Comparison of ENCODE assay signal across 27 cellular contexts in genomic region chr1:2170211-2170610, GRCh38. TPM values are rescaled to one million over a fixed set of nuclear protein-coding genes. Genes with fewer than 3 reads are reported as not detected.
DNase-seq lines count a peak whose midpoint lies in the region; TF ChIP-seq lines count a peak whose summit lies in the region.
"Had no signal": no experiment of that assay in that cellular context is flagged by ENCODE, and none has a peak within 500 bp of the region (broad histone marks: within the 10 kb centered on the region; RNA-seq: fewer than 3 reads in every experiment).

No MANE protein-coding gene starts in this region.

- no peak for TF ChIP-seq CTCF in nephron progenitor cell (IDR thresholded peaks at IDR 0.05)

- peaks cover 10% of the 10 kb centered on the region for H3K27me3 ChIP-seq in adipocyte (replicated peaks; ENCODE audit: control insufficient read depth, insufficient read depth, low read length)
- H3K27me3 ChIP-seq: right atrium auricular region, spleen had no signal

- peak overlapping the region; percentile 32 for H3K9ac ChIP-seq in adipocyte (ENCODE audit: low read length)

- H3K4me3 Mint-ChIP-seq in nephron progenitor cell, result peak overlapping the region; percentile 1
- H3K4me3 Mint-ChIP-seq: activated naive CD8-positive, alpha-beta T cell treated with anti-CD3 and anti-CD28 coated beads, Interleukin-2, amount 10 ng/mL, durations not matched to agents 7 days and 5 days; CD14-positive monocyte; mesothelial cell of epicardium; naive B cell; T-helper 1 cell treated with Interleukin-12 subunit alpha and Interleukin-12 subunit beta and Interleukin-4 antibody, amounts not matched to agents 30 μg/mL and 1 μg/mL, for 36 hours; type B pancreatic cell had no signal

- H3K27ac Mint-ChIP-seq in nephron progenitor cell, result peak overlapping the region; percentile 9
- H3K27ac Mint-ChIP-seq: activated naive CD8-positive, alpha-beta T cell treated with anti-CD3 and anti-CD28 coated beads, Interleukin-2, amount 10 ng/mL, durations not matched to agents 7 days and 5 days; mesothelial cell of epicardium; T-helper 1 cell treated with Interleukin-12 subunit alpha and Interleukin-12 subunit beta and Interleukin-4 antibody, amounts not matched to agents 30 μg/mL and 1 μg/mL, for 36 hours; type B pancreatic cell had no signal

- H3K4me1 Mint-ChIP-seq in nephron progenitor cell, result peaks cover 22% of the 10 kb centered on the region
- H3K4me1 Mint-ChIP-seq: activated naive CD8-positive, alpha-beta T cell treated with anti-CD3 and anti-CD28 coated beads, Interleukin-2, amount 10 ng/mL, durations not matched to agents 7 days and 5 days had no signal

- H3K4me1 ChIP-seq in adipocyte (ENCODE audit: control insufficient read depth, insufficient read depth, low read length), result peaks cover 15% of the 10 kb centered on the region
- H3K4me1 ChIP-seq: right atrium auricular region had no signal

- no peaks in the 10 kb centered on the region for H3K9me3 Mint-ChIP-seq in nephron progenitor cell
- H3K9me3 Mint-ChIP-seq: activated naive CD8-positive, alpha-beta T cell treated with anti-CD3 and anti-CD28 coated beads, Interleukin-2, amount 10 ng/mL, durations not matched to agents 7 days and 5 days; CD14-positive monocyte; mesothelial cell of epicardium; naive B cell; T-helper 1 cell treated with Interleukin-12 subunit alpha and Interleukin-12 subunit beta and Interleukin-4 antibody, amounts not matched to agents 30 μg/mL and 1 μg/mL, for 36 hours; type B pancreatic cell had no signal

- H3K9me3 ChIP-seq in adipocyte (ENCODE audit: control insufficient read depth, low read length), result no peaks in the 10 kb centered on the region
- H3K9me3 ChIP-seq: right atrium auricular region, spleen had no signal

- no peaks in the 10 kb centered on the region for H3K36me3 ChIP-seq in adipocyte (ENCODE audit: control insufficient read depth, insufficient read depth, low read length, severe bottlenecking)
- H3K36me3 ChIP-seq: right atrium auricular region had no signal

- no peak overlapping the region for H3K4me3 ChIP-seq in adipocyte (ENCODE audit: low read length)
- H3K4me3 ChIP-seq: GM12878, right atrium auricular region, spleen had no signal

- H3K36me3 Mint-ChIP-seq in nephron progenitor cell (ENCODE audit: low read depth), result peaks cover 10% of the 10 kb centered on the region
- H3K36me3 Mint-ChIP-seq: activated naive CD8-positive, alpha-beta T cell treated with anti-CD3 and anti-CD28 coated beads, Interleukin-2, amount 10 ng/mL, durations not matched to agents 7 days and 5 days; type B pancreatic cell had no signal

- DNase-seq in AG20443 (ENCODE audit: low spot score) (peak; percentile 70), M059J (ENCODE audit: low read depth) (peak; percentile 42), adipocyte (ENCODE audit: low read depth) (no peak), nephron progenitor cell (no peak), NCI-H526 (lab: John Stamatoyannopoulos, UW) (no peak), SK-N-DZ (ENCODE audit: low spot score) (no peak), GOT3 (lab: John Stamatoyannopoulos, UW) (no peak), RKO (ENCODE audit: low spot score) (no peak)
- DNase-seq: activated CD4-positive, alpha-beta T cell treated with anti-CD3 and anti-CD28 coated beads for 48 hours; activated gamma-delta T cell; activated naive CD8-positive, alpha-beta T cell treated with anti-CD3 and anti-CD28 coated beads, Interleukin-2, amount 10 ng/mL, durations not matched to agents 7 days and 5 days; activated T-cell treated with anti-CD3 and anti-CD28 coated beads, Interleukin-2, amount 50 U/mL, for 1 hour; dermis blood vessel endothelial cell; DMS79 treated with DMSO at 0.1 percent for 48 hours; naive B cell; NCI-H1105 treated with DMSO at 0.1 percent for 48 hours; NCI-H2029; NCI-H526 treated with DMSO at 0.1 percent for 48 hours; RPMI8226; spleen; stimulated activated CD4-positive, alpha-beta T cell treated with anti-CD3 and anti-CD28 coated beads, Interleukin-2, amount 100 ng/mL, for 48 hours had no signal

- no peaks in the 10 kb centered on the region for H3K27me3 Mint-ChIP-seq in nephron progenitor cell (ENCODE audit: low read depth, poor library complexity)
- H3K27me3 Mint-ChIP-seq: activated naive CD8-positive, alpha-beta T cell treated with anti-CD3 and anti-CD28 coated beads, Interleukin-2, amount 10 ng/mL, durations not matched to agents 7 days and 5 days; naive B cell; type B pancreatic cell had no signal

RNA-seq across cellular contexts. Expression of gene FAAP20, which starts 24.4 kb away (rescaled TPM):
- total RNA-seq in M059J (2014; rRNA removed; shearing (Covaris generic)), result 12.8 and 23.1 TPM in 2 replicates
- 31.2 and 35.3 TPM in 2 replicates for polyA plus RNA-seq in SK-N-DZ (2014; cell fraction: cytosol; rRNA removed)
- 35.9 and 59.0 TPM in 2 replicates for polyA plus RNA-seq in SK-N-DZ (2014; cell fraction: nucleus; rRNA removed)

RNA-seq across cellular contexts. Expression of gene SKI, which starts 57.9 kb away (rescaled TPM):
- total RNA-seq in M059J (2014; rRNA removed; shearing (Covaris generic)), result 3.5 and 13.8 TPM in 2 replicates
- polyA plus RNA-seq in SK-N-DZ (2014; cell fraction: cytosol; rRNA removed), result 2.4 and 3.1 TPM in 2 replicates
- 1.2 and 7.3 TPM in 2 replicates for polyA plus RNA-seq in SK-N-DZ (2014; cell fraction: nucleus; rRNA removed)

Comparison
In these comparisons a context has a peak if more than half of its experiments do, and no peak if none do; other contexts are left out.
1. DNase-seq: peak in AG20443 (single experiment) and M059J (single experiment); none in adipocyte (single experiment), nephron progenitor cell (single experiment), NCI-H526 (0 of 2), SK-N-DZ (single experiment), GOT3 (single experiment) and RKO (single experiment).